In the genomic region with DNA sequence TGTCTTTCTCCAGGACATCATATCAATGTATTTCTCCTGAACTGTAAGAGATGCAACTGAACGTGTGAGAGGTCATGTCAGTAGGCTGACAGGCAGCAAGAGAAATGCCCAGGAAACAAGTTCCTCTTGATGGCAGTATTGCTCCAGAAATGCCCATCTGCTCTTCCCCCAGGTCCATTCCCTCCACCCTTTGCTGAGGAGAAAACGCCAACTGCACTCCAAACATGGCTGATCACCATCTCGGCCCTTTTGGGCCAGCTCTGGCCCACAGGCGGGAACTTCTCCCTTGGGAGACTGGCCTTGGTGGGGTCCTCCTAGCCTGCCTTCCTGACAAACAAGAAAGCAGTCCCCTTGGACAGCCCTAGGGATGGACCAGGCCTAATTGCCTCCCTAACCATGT, we compare ENCODE assay signal across 10 cellular contexts.
DNase-seq lines count a peak whose midpoint lies in the region; ATAC-seq lines count a peak whose summit lies in the region.
"Had no signal": no experiment of that assay in that cellular context is flagged by ENCODE, and none has a peak within 500 bp of the region (broad histone marks: within the 10 kb centered on the region; RNA-seq: fewer than 3 reads in every experiment).

No MANE protein-coding gene starts in this region.

- peaks cover 3% of the 10 kb centered on the region for H3K4me1 ChIP-seq in effector memory CD4-positive, alpha-beta T cell (ENCODE audit: control insufficient read depth, insufficient read depth, low read length, poor library complexity, severe bottlenecking)

- H3K27me3 ChIP-seq in effector memory CD4-positive, alpha-beta T cell (replicated peaks; ENCODE audit: control insufficient read depth, insufficient read depth, low read length, poor library complexity, severe bottlenecking): no peaks in the 10 kb centered on the region

- H3K9me3 Mint-ChIP-seq in stimulated activated naive B cell treated with anti-CD40 and anti-IgM and Interleukin-4, amounts not matched to agents 10 μg/mL and 1 μg/mL and 100 μg/mL, for 72 hours: peaks cover 4 to 6% of the 10 kb centered on the region in 2 donors
- H3K9me3 Mint-ChIP-seq: stimulated activated naive CD8-positive, alpha-beta T cell treated with anti-CD3 and anti-CD28 coated beads, Interleukin-15, Interleukin-2, amounts not matched to agents 100 ng/mL and 50 ng/mL, for 24 hours had no signal

- H3K9me3 ChIP-seq in effector memory CD4-positive, alpha-beta T cell (ENCODE audit: control insufficient read depth, low read length): no peaks in the 10 kb centered on the region

- H3K4me3 ChIP-seq in effector memory CD4-positive, alpha-beta T cell (ENCODE audit: insufficient read depth, low read depth, low read length, poor library complexity, severe bottlenecking): no peak overlapping the region

- H3K27ac Mint-ChIP-seq in stimulated activated naive B cell treated with anti-CD40 and anti-IgM and Interleukin-4, amounts not matched to agents 10 μg/mL and 1 μg/mL and 100 μg/mL, for 72 hours: no peak overlapping the region
- H3K27ac Mint-ChIP-seq: B cell; stimulated activated naive CD8-positive, alpha-beta T cell treated with anti-CD3 and anti-CD28 coated beads, Interleukin-15, Interleukin-2, amounts not matched to agents 100 ng/mL and 50 ng/mL, for 24 hours had no signal

- H3K36me3 ChIP-seq in effector memory CD4-positive, alpha-beta T cell (ENCODE audit: control insufficient read depth, insufficient read depth, low read length): no peaks in the 10 kb centered on the region

- H3K27ac ChIP-seq in effector memory CD4-positive, alpha-beta T cell (ENCODE audit: insufficient read depth, low read length, poor library complexity, severe bottlenecking): no peak overlapping the region

- H3K27me3 Mint-ChIP-seq in stimulated activated naive B cell treated with anti-CD40 and anti-IgM and Interleukin-4, amounts not matched to agents 10 μg/mL and 1 μg/mL and 100 μg/mL, for 72 hours: peaks cover 0 to 20% of the 10 kb centered on the region in 2 donors
- H3K27me3 Mint-ChIP-seq: B cell; stimulated activated naive CD8-positive, alpha-beta T cell treated with anti-CD3 and anti-CD28 coated beads, Interleukin-15, Interleukin-2, amounts not matched to agents 100 ng/mL and 50 ng/mL, for 24 hours had no signal

- H3K4me1 Mint-ChIP-seq in stimulated activated naive B cell treated with anti-CD40 and anti-IgM and Interleukin-4, amounts not matched to agents 10 μg/mL and 1 μg/mL and 100 μg/mL, for 72 hours: peaks cover 4 to 24% of the 10 kb centered on the region in 2 donors

- ATAC-seq in stimulated activated naive B cell treated with anti-CD40 and anti-IgM and Interleukin-4, amounts not matched to agents 10 μg/mL and 1 μg/mL and 100 μg/mL, for 72 hours (replicated peaks): peak in 1 of 2 donors; percentile 42

- DNase-seq in activated CD8-positive, alpha-beta memory T cell treated with anti-CD3 and anti-CD28 coated beads for 24 hours: peak; percentile 45
- no peak for DNase-seq in activated CD8-positive, alpha-beta memory T cell treated with anti-CD3 and anti-CD28 coated beads, Interleukin-2, amount 50 U/mL, for 4 hours
- peak; percentile 81 for DNase-seq in NCI-H1694 treated with DMSO at 0.1 percent for 48 hours (lab: John Stamatoyannopoulos, UW)
- DNase-seq in cerebellum (ENCODE audit: low spot score): peak; percentile 61
- DNase-seq in stimulated activated naive B cell treated with anti-CD40 and anti-IgM and Interleukin-4, amounts not matched to agents 10 μg/mL and 1 μg/mL and 100 μg/mL, for 72 hours: peak; percentile 27
- DNase-seq in 8988T: no peak
- no peak for DNase-seq in A172 (ENCODE audit: low spot score)
- no peak for DNase-seq in effector memory CD4-positive, alpha-beta T cell

- H3K36me3 Mint-ChIP-seq in stimulated activated naive B cell treated with anti-CD40 and anti-IgM and Interleukin-4, amounts not matched to agents 10 μg/mL and 1 μg/mL and 100 μg/mL, for 72 hours: no peaks in the 10 kb centered on the region

- H3K4me3 Mint-ChIP-seq in stimulated activated naive B cell treated with anti-CD40 and anti-IgM and Interleukin-4, amounts not matched to agents 10 μg/mL and 1 μg/mL and 100 μg/mL, for 72 hours: no peak overlapping the region
- H3K4me3 Mint-ChIP-seq: B cell; stimulated activated naive CD8-positive, alpha-beta T cell treated with anti-CD3 and anti-CD28 coated beads, Interleukin-15, Interleukin-2, amounts not matched to agents 100 ng/mL and 50 ng/mL, for 24 hours had no signal

Comparison
In these comparisons a context has a peak if more than half of its experiments do, and no peak if none do; other contexts are left out.
1. DNase-seq: peak in activated CD8-positive, alpha-beta memory T cell treated with anti-CD3 and anti-CD28 coated beads for 24 hours (single experiment), NCI-H1694 treated with DMSO at 0.1 percent for 48 hours (single experiment), cerebellum (single experiment) and stimulated activated naive B cell treated with anti-CD40 and anti-IgM and Interleukin-4, amounts not matched to agents 10 μg/mL and 1 μg/mL and 100 μg/mL, for 72 hours (single experiment); none in activated CD8-positive, alpha-beta memory T cell treated with anti-CD3 and anti-CD28 coated beads, Interleukin-2, amount 50 U/mL, for 4 hours (single experiment), 8988T (single experiment), A172 (single experiment) and effector memory CD4-positive, alpha-beta T cell (0 of 3).